In genomic region chrX:136779346-136779781, GRCh38 we compare ENCODE assay signal across 10 cellular contexts. TPM values are rescaled to one million over a fixed set of nuclear protein-coding genes. Genes with fewer than 3 reads are reported as not detected.
A peak's percentile ranks its signal among the peaks of the same experiment; 100 is the strongest.
DNase-seq lines count a peak whose midpoint lies in the region; ATAC-seq, FAIRE-seq and TF ChIP-seq lines count a peak whose summit lies in the region.
"Had no signal": no experiment of that assay in that cellular context is flagged by ENCODE, and none has a peak within 500 bp of the region (broad histone marks: within the 10 kb centered on the region; RNA-seq: fewer than 3 reads in every experiment).

No MANE protein-coding gene starts in this region.

- H3K27me3 ChIP-seq in fibroblast of lung (ENCODE audit: control insufficient read depth, insufficient read depth, low read length): no peaks in the 10 kb centered on the region
- H3K27me3 ChIP-seq in thyroid gland: no peaks in the 10 kb centered on the region
- H3K27me3 ChIP-seq: cardiac muscle cell had no signal

- H3K4me1 ChIP-seq in fibroblast of lung (ENCODE audit: control insufficient read depth, extremely low read depth, insufficient read depth, low read length): no peaks in the 10 kb centered on the region
- H3K4me1 ChIP-seq in thyroid gland: no peaks in the 10 kb centered on the region

- H3K36me3 ChIP-seq in fibroblast of lung (ENCODE audit: control insufficient read depth, insufficient read depth, low read length) (no peaks in the 10 kb centered on the region), thyroid gland (no peaks in the 10 kb centered on the region)
- H3K36me3 ChIP-seq: cardiac muscle cell had no signal

- no peak for TF ChIP-seq POLR2A in thyroid gland (IDR thresholded peaks at IDR 0.05)

- ATAC-seq in GM19328 (IDR thresholded peaks at IDR 0.05; ENCODE audit: unreplicated experiment) (no peak), esophagus mucosa (no peak)

- no peak overlapping the region for H3K9ac ChIP-seq in fibroblast of lung (ENCODE audit: insufficient read depth, low read length)

- DNase-seq in AML-193 (lab: John Stamatoyannopoulos, UW): peak; percentile 88 to 90
- no peak for DNase-seq in GM19239 (ENCODE audit: insufficient read length, low spot score)
- DNase-seq in NOMO-1 treated with dmso at 0.1 percent for 144 hours (lab: John Stamatoyannopoulos, UW; ENCODE audit: unreplicated experiment): peak; percentile 84
- DNase-seq in fibroblast of lung (ENCODE audit: low read depth in 2 of 2): no peak
- DNase-seq in thyroid gland: no peak
- no peak for DNase-seq in germinal center (ENCODE audit: low spot score)
- DNase-seq: posterior cingulate gyrus had no signal

- peak overlapping the region; percentile 54 for H3K4me2 ChIP-seq in fibroblast of lung (ENCODE audit: extremely low read depth, insufficient read depth, low read length)

- peak overlapping the region; percentile 45 for H2AFZ ChIP-seq in fibroblast of lung (ENCODE audit: low read length)

- H3K27ac ChIP-seq in fibroblast of lung (ENCODE audit: insufficient read depth, low read length): peak overlapping the region; percentile 23
- peak overlapping the region in 1 of 3 donors; percentile 2 for H3K27ac ChIP-seq in thyroid gland
- H3K27ac ChIP-seq: cardiac muscle cell had no signal

- H3K4me3 ChIP-seq in fibroblast of lung (replicated peaks in 1 of 4; ENCODE audit: control extremely low read depth in 1 of 4, insufficient read depth in 1 of 4, low read depth in 3 of 4, low read length in 4 of 4): peak overlapping the region in 2 of 4 experiments; percentile 22 to 52
- H3K4me3 ChIP-seq in thyroid gland (replicated peaks in 1 of 3): no peak overlapping the region
- H3K4me3 ChIP-seq: cardiac muscle cell had no signal

- no peak for TF ChIP-seq CTCF in fibroblast of lung (conservative IDR thresholded peaks at IDR 0.05 in 1 of 2, IDR thresholded peaks at IDR 0.05 in 1 of 2; ENCODE audit: low read depth in 1 of 2, low read length in 2 of 2)
- TF ChIP-seq CTCF in thyroid gland (IDR thresholded peaks at IDR 0.05): no peak

- H4K20me1 ChIP-seq in fibroblast of lung (ENCODE audit: control insufficient read depth, extremely low read depth, insufficient read depth, low read length): no peaks in the 10 kb centered on the region

- peak; percentile 98 for FAIRE-seq in GM19239 (lab: Jason Lieb, UNC)

- WGBS in thyroid gland, 2 donors: 51% methylated on average over 4 of the region's 4 CpGs

- intact Hi-C loops in thyroid gland (cut with DNase I): no loop called here

- H3K79me2 ChIP-seq in fibroblast of lung (ENCODE audit: control insufficient read depth, insufficient read depth, low read length): no peaks in the 10 kb centered on the region

- H3K9me3 ChIP-seq in fibroblast of lung (ENCODE audit: control insufficient read depth, insufficient read depth, low read depth, low read length) (no peaks in the 10 kb centered on the region), thyroid gland (no peaks in the 10 kb centered on the region)

RNA-seq across cellular contexts. Expression of gene ARHGEF6, which starts 1.4 kb away (rescaled TPM):
- total RNA-seq in fibroblast of lung: 20.5 and 30.1 TPM in 2 replicates
- 12.4 and 32.5 TPM in 2 replicates for polyA plus RNA-seq in fibroblast of lung
- polyA plus RNA-seq in fibroblast of lung (2012): 7.4 and 18.8 TPM in 2 replicates
- polyA minus RNA-seq in fibroblast of lung (ENCODE audit: low replicate concordance): 4.7 and 7.8 TPM in 2 replicates
- 10 to 100 TPM in 1 of 4 donors, 1 to 10 TPM in 3; 3.5 to 12.0 (median 6.4) TPM for total RNA-seq in thyroid gland
- total RNA-seq in esophagus mucosa: 1.2 TPM

Comparison
In these comparisons a context has a peak if more than half of its experiments do, and no peak if none do; other contexts are left out.
1. DNase-seq: peak in AML-193 (2 of 2) and NOMO-1 treated with dmso at 0.1 percent for 144 hours (single experiment); none in GM19239 (single experiment), fibroblast of lung (0 of 2), thyroid gland (0 of 2) and germinal center (single experiment).